In genomic region chr4:164725066-164725465, GRCh38 we compare ENCODE assay signal across 27 cellular contexts. TPM values are rescaled to one million over a fixed set of nuclear protein-coding genes. Genes with fewer than 3 reads are reported as not detected.
"Had no signal": no experiment of that assay in that cellular context is flagged by ENCODE, and none has a peak within 500 bp of the region (broad histone marks: within the 10 kb centered on the region; RNA-seq: fewer than 3 reads in every experiment).

No MANE protein-coding gene starts in this region.

- H3K4me1 Mint-ChIP-seq: activated CD4-positive, alpha-beta T cell treated with anti-CD3 and anti-CD28 coated beads, Interleukin-2, amount 10 ng/mL, durations not matched to agents 24 days and 14 days; neural crest cell had no signal

- H3K4me3 Mint-ChIP-seq: activated CD4-positive, alpha-beta T cell treated with anti-CD3 and anti-CD28 coated beads, Interleukin-2, amount 10 ng/mL, durations not matched to agents 24 days and 14 days; dendritic cell treated with granulocyte-macrophage colony-stimulating factor and Interleukin-4, amounts not matched to agents 40 ng/mL and 50 ng/mL, for 4 days; neural crest cell had no signal

- H3K27ac Mint-ChIP-seq: activated CD4-positive, alpha-beta T cell treated with anti-CD3 and anti-CD28 coated beads, Interleukin-2, amount 10 ng/mL, durations not matched to agents 24 days and 14 days; activated naive CD4-positive, alpha-beta T cell treated with anti-CD3 and anti-CD28 coated beads, Interleukin-2, amount 50 U/mL, for 72 hours; dendritic cell treated with granulocyte-macrophage colony-stimulating factor and Interleukin-4, amounts not matched to agents 40 ng/mL and 50 ng/mL, for 4 days had no signal

- H3K4me3 ChIP-seq: cardiac muscle cell, gastrocnemius medialis, heart left ventricle, left ventricle myocardium inferior, prostate gland, right atrium auricular region, suprapubic skin, transverse colon, uterus had no signal

- DNase-seq: activated CD4-positive, alpha-beta T cell treated with anti-CD3 and anti-CD28 coated beads, Interleukin-2, amount 10 ng/mL, durations not matched to agents 24 days and 14 days; activated gamma-delta T cell treated with Interleukin-2 at 50 U/mL for 16 hours; amygdala; effector CD8-positive, alpha-beta T cell; gastrocnemius medialis; heart left ventricle; kidney glomerular epithelial cell; left ventricle myocardium inferior; mammary epithelial cell; stimulated activated CD4-positive, alpha-beta T cell treated with anti-CD3 and anti-CD28 coated beads, Interleukin-12 subunit alpha, Interleukin-12 subunit beta, amount 100 ng/mL, for 4 hours; stimulated activated CD4-positive, alpha-beta T cell treated with anti-CD3 and anti-CD28 coated beads, Interleukin-1b, Interleukin-23, amount 100 ng/mL, for 48 hours; stimulated activated CD8-positive, alpha-beta memory T cell treated with anti-CD3 and anti-CD28 coated beads, Interleukin-4, amount 100 ng/mL, for 48 hours; stimulated activated naive CD4-positive, alpha-beta T cell treated with Interleukin-2 at 50 U/mL for 16 hours; T-helper 9 cell; transverse colon; uterus had no signal

- H3K9me3 Mint-ChIP-seq: activated CD4-positive, alpha-beta T cell treated with anti-CD3 and anti-CD28 coated beads, Interleukin-2, amount 10 ng/mL, durations not matched to agents 24 days and 14 days; activated naive CD4-positive, alpha-beta T cell treated with anti-CD3 and anti-CD28 coated beads, Interleukin-2, amount 50 U/mL, for 72 hours; dendritic cell treated with granulocyte-macrophage colony-stimulating factor and Interleukin-4, amounts not matched to agents 40 ng/mL and 50 ng/mL, for 4 days; neural crest cell had no signal

- H3K36me3 Mint-ChIP-seq: activated naive CD4-positive, alpha-beta T cell treated with anti-CD3 and anti-CD28 coated beads, Interleukin-2, amount 50 U/mL, for 72 hours had no signal

- ATAC-seq: activated naive CD4-positive, alpha-beta T cell treated with anti-CD3 and anti-CD28 coated beads, Interleukin-2, amount 50 U/mL, for 72 hours; esophagus mucosa; gastrocnemius medialis; heart left ventricle had no signal

RNA-seq across cellular contexts. Expression of gene SMIM31, which starts 28.9 kb away (rescaled TPM):
- total RNA-seq: activated CD4-positive, alpha-beta T cell treated with anti-CD3 and anti-CD28 coated beads, Interleukin-2, amount 10 ng/mL, durations not matched to agents 24 days and 14 days; activated naive CD4-positive, alpha-beta T cell treated with anti-CD3 and anti-CD28 coated beads, Interleukin-2, amount 50 U/mL, for 72 hours; cardiac muscle cell; chondrocyte; esophagus mucosa; gastrocnemius medialis; heart left ventricle; left ventricle myocardium inferior; mammary epithelial cell; myocyte; neural crest cell; osteocyte; right atrium auricular region; suprapubic skin; uterus had no signal
